8 cellular contexts compared by ENCODE assay signal in genomic region chr5:108748354-108749129, GRCh38. TPM values are rescaled to one million over a fixed set of nuclear protein-coding genes. Genes with fewer than 3 reads are reported as not detected.
DNase-seq lines count a peak whose midpoint lies in the region; ATAC-seq and TF ChIP-seq lines count a peak whose summit lies in the region.

No MANE protein-coding gene starts in this region.

- no peak overlapping the region for H2BK20ac ChIP-seq in IMR-90 (ENCODE audit: low read depth, low read length)

- peak overlapping the region; percentile 88 for H3K4me3 Mint-ChIP-seq in activated T-cell treated with anti-CD3 and anti-CD28 coated beads, Interleukin-2, amount 50 U/mL, for 4 hours

- H4K8ac ChIP-seq in IMR-90 (ENCODE audit: low read depth in 2 of 2, low read length in 2 of 2), result peak overlapping the region; percentile 62 to 92

- H3K9ac ChIP-seq in IMR-90 (ENCODE audit: low read depth, low read length) (peak overlapping the region; percentile 93), mucosa of stomach (ENCODE audit: low read length) (peak overlapping the region; percentile 96)

- peaks cover 0 to 25% of the 10 kb centered on the region in 2 experiments for H3K79me1 ChIP-seq in IMR-90 (ENCODE audit: low read depth in 1 of 2, low read length in 2 of 2)

- peak overlapping the region; percentile 95 for H3K14ac ChIP-seq in IMR-90 (replicated peaks; ENCODE audit: low read depth, low read length)

- peak overlapping the region; percentile 97 for H3K56ac ChIP-seq in IMR-90 (ENCODE audit: extremely low read depth, insufficient read depth, low read length)

- H4K91ac ChIP-seq in IMR-90 (ENCODE audit: insufficient read depth, low read depth, low read length), result peak overlapping the region; percentile 82

- POLR2A ChIA-PET in IMR-90 (lab: Charles Lee; ENCODE audit: unreplicated experiment), result interaction anchor here (0.6 to 1.3 kb wide), 3 partner anchors 17 to 20 kb away, joined by 4 to 14 read pairs (median 5); no protein-coding TSS in a partner anchor

- DNase-seq in DMS153 treated with DMSO at 0.1 percent for 48 hours (lab: John Stamatoyannopoulos, UW; ENCODE audit: unreplicated experiment) (peak; percentile 64), IMR-90 (peak; percentile 99), OCI-M2 (lab: John Stamatoyannopoulos, UW; ENCODE audit: unreplicated experiment) (peak; percentile 56)
- DNase-seq in activated T-cell treated with anti-CD3 and anti-CD28 coated beads, Interleukin-2, amount 50 U/mL, for 4 hours, result peak; percentile 96
- peak; percentile 91 to 94 for DNase-seq in stimulated activated CD8-positive, alpha-beta memory T cell treated with anti-CD3 and anti-CD28 coated beads, Interleukin-7, amount 100 ng/mL, for 1 hour (ENCODE audit: low read depth in 2 of 2)

- in situ Hi-C loops in IMR-90 (cut with MboI; ENCODE audit: low sequenced_read_pairs), result no loop called here

- no peak overlapping the region for H2AK5ac ChIP-seq in IMR-90 (ENCODE audit: low read depth, low read length)

- 0% methylated on average over 11 of the region's 72 CpGs; no CpG with 5 or more reads in 1 of the 2 experiments for WGBS in IMR-90 (ENCODE audit: extremely low coverage in 2 of 2, insufficient read length in 1 of 2), 2 experiments
- 0 to 1% methylated on average over 59 to 72 of the region's 72 CpGs for WGBS in esophagus, 2 donors

- peak; percentile 98 for ATAC-seq in GM21528 (IDR thresholded peaks at IDR 0.05; ENCODE audit: low FRiP score, unreplicated experiment)
- ATAC-seq in IMR-90 (ENCODE audit: low read depth), result peak; percentile 95
- peak; percentile 96 to 97 for ATAC-seq in activated T-cell treated with anti-CD3 and anti-CD28 coated beads, Interleukin-2, amount 50 U/mL, for 4 hours

- H2BK15ac ChIP-seq in IMR-90 (ENCODE audit: low read depth, low read length), result no peak overlapping the region

- dilution Hi-C loops in IMR-90 (cut with HindIII; ENCODE audit: low sequenced_read_pairs, unreplicated experiment), result no loop called here

- H3K4me3 ChIP-seq in IMR-90 (ENCODE audit: insufficient read depth, low read depth, low read length) (peak overlapping the region; percentile 83), esophagus (ENCODE audit: low read depth in 1 of 2, low read length in 2 of 2) (peak overlapping the region; percentile 69 to 87), mucosa of stomach (ENCODE audit: low read length) (peak overlapping the region; percentile 60)

- no peaks in the 10 kb centered on the region for H3K36me3 ChIP-seq in IMR-90 (ENCODE audit: control insufficient read depth, insufficient read depth, low read length)
- H3K36me3 ChIP-seq in esophagus (ENCODE audit: control insufficient read depth in 2 of 2, insufficient read depth in 2 of 2, low read length in 1 of 2), result no peaks in the 10 kb centered on the region
- no peaks in the 10 kb centered on the region for H3K36me3 ChIP-seq in mucosa of stomach (ENCODE audit: control insufficient read depth, insufficient read depth, low read length)

- H3K18ac ChIP-seq in IMR-90 (ENCODE audit: low read depth, low read length), result peak overlapping the region; percentile 82; the same call in 1 of the 2 replicates

- H3K27me3 Mint-ChIP-seq in activated T-cell treated with anti-CD3 and anti-CD28 coated beads, Interleukin-2, amount 50 U/mL, for 4 hours (ENCODE audit: low read depth), result peaks cover 2% of the 10 kb centered on the region

- peak overlapping the region; percentile 95 for H2BK5ac ChIP-seq in IMR-90 (ENCODE audit: low read depth, low read length, poor library complexity, severe bottlenecking)

- CTCF ChIA-PET in IMR-90 (lab: Yijun Ruan, JAX), result interaction anchor here (0.5 to 0.6 kb wide), 2 partner anchors 19 to 628 kb away, joined by 3 read pairs; no protein-coding TSS in a partner anchor

- H3K9me3 Mint-ChIP-seq in activated T-cell treated with anti-CD3 and anti-CD28 coated beads, Interleukin-2, amount 50 U/mL, for 4 hours, result no peaks in the 10 kb centered on the region

- no peaks in the 10 kb centered on the region for H3K9me1 ChIP-seq in IMR-90 (ENCODE audit: insufficient read depth, low read length)

- TF ChIP-seq CTCF in IMR-90 (conservative IDR thresholded peaks at IDR 0.05; ENCODE audit: low read depth, low read length), result 0 out of 2 replicates have a peak, but pooled peaks have one; percentile 10

- H3K4me1 Mint-ChIP-seq in activated T-cell treated with anti-CD3 and anti-CD28 coated beads, Interleukin-2, amount 50 U/mL, for 4 hours (ENCODE audit: low read depth), result peaks cover 19% of the 10 kb centered on the region

- H3K9me3 ChIP-seq in IMR-90 (ENCODE audit: control insufficient read depth, insufficient read depth, low read length) (no peaks in the 10 kb centered on the region), esophagus (ENCODE audit: control insufficient read depth in 2 of 2, insufficient read depth in 1 of 2, low read depth in 1 of 2, low read length in 1 of 2) (no peaks in the 10 kb centered on the region), mucosa of stomach (ENCODE audit: control insufficient read depth, low read length) (no peaks in the 10 kb centered on the region)

- H3K27ac ChIP-seq in IMR-90 (ENCODE audit: insufficient read depth, low read length) (peak overlapping the region; percentile 91), esophagus (ENCODE audit: low read depth in 2 of 2, low read length in 1 of 2) (peak overlapping the region; percentile 93 to 99)

- no TSS peak for BruUV-seq in IMR-90 (replicated peaks; lab: Mats Ljungman, UMichigan)

- no peaks in the 10 kb centered on the region for H4K20me1 ChIP-seq in IMR-90 (ENCODE audit: insufficient read depth, low read length)

- H4K5ac ChIP-seq in IMR-90 (ENCODE audit: low read depth, low read length), result peak overlapping the region; percentile 33; the same call in 1 of the 2 replicates

- no peaks in the 10 kb centered on the region for H3K36me3 Mint-ChIP-seq in activated T-cell treated with anti-CD3 and anti-CD28 coated beads, Interleukin-2, amount 50 U/mL, for 4 hours (ENCODE audit: insufficient read depth)

- peak overlapping the region; percentile 88 for H2BK120ac ChIP-seq in IMR-90 (ENCODE audit: low read depth, low read length)

- H2AK9ac ChIP-seq in IMR-90 (replicated peaks; ENCODE audit: low read depth, low read length, poor library complexity), result peak overlapping the region; percentile 96

- H3K4ac ChIP-seq in IMR-90 (ENCODE audit: low read depth, low read length), result peak overlapping the region; percentile 95

- peak overlapping the region; percentile 100 for H3K4me2 ChIP-seq in IMR-90 (ENCODE audit: low read depth, low read length)

- H2AFZ ChIP-seq in IMR-90 (replicated peaks; ENCODE audit: low read length, poor library complexity), result peak overlapping the region; percentile 98

- peak overlapping the region; percentile 91 for H3K23ac ChIP-seq in IMR-90 (ENCODE audit: low read depth, low read length)

- no peaks in the 10 kb centered on the region for H3K27me3 ChIP-seq in IMR-90 (ENCODE audit: control insufficient read depth, insufficient read depth, low read length)
- no peaks in the 10 kb centered on the region for H3K27me3 ChIP-seq in esophagus (ENCODE audit: control insufficient read depth in 1 of 2, insufficient read depth in 2 of 2, low read length in 2 of 2)
- H3K27me3 ChIP-seq in mucosa of stomach (ENCODE audit: control insufficient read depth, insufficient read depth, low read length), result no peaks in the 10 kb centered on the region

- peak; percentile 18 for TF ChIP-seq RAD21 in IMR-90 (IDR thresholded peaks at IDR 0.05; ENCODE audit: low read length)

- no peaks in the 10 kb centered on the region for H3K4me1 ChIP-seq in IMR-90 (ENCODE audit: control insufficient read depth, insufficient read depth, low read length)
- H3K4me1 ChIP-seq in esophagus (ENCODE audit: control insufficient read depth in 2 of 2, insufficient read depth in 2 of 2, low read length in 1 of 2), result no peaks in the 10 kb centered on the region
- H3K4me1 ChIP-seq in mucosa of stomach (ENCODE audit: control insufficient read depth, insufficient read depth, low read length), result no peaks in the 10 kb centered on the region

- intact Hi-C loops in IMR-90 (cut with micrococcal nuclease), result loop anchor here (1.0 to 10.0 kb wide), 8 partner anchors 54 to 936 kb away; partner anchors contain the start of gene MAN2A1

- peak; percentile 98 for TF ChIP-seq POLR2A in IMR-90 (IDR thresholded peaks at IDR 0.05; ENCODE audit: low read depth, low read length)

TF ChIP-seq in IMR-90, 13 proteins besides CTCF, POLR2A, EP300 and RAD21 (continues in another document):
- TF ChIP-seq USF2 (IDR thresholded peaks at IDR 0.05; ENCODE audit: low read depth, low read length), result peak; percentile 99
- TF ChIP-seq CHD1 (IDR thresholded peaks at IDR 0.05; ENCODE audit: low read depth, low read length), result peak; percentile 69; the same call in 1 of the 2 replicates
- TF ChIP-seq MAZ (IDR thresholded peaks at IDR 0.05; ENCODE audit: borderline replicate concordance, low read depth, low read length), result peak; percentile 96
- peak; percentile 1; the same call in 1 of the 2 replicates for TF ChIP-seq BHLHE40 (IDR thresholded peaks at IDR 0.05; ENCODE audit: low read depth, low read length)
- peak; percentile 58; the same call in 1 of the 2 replicates for TF ChIP-seq FOS (IDR thresholded peaks at IDR 0.05; ENCODE audit: low read depth, low read length)
- TF ChIP-seq RFX5 (IDR thresholded peaks at IDR 0.05; ENCODE audit: low read depth, low read length), result 0 out of 2 replicates have a peak, but pooled peaks have one; percentile 26
- TF ChIP-seq RCOR1 (IDR thresholded peaks at IDR 0.05; ENCODE audit: insufficient replicate concordance, low read length), result no peak
- peak; percentile 60; the same call in 1 of the 2 replicates for TF ChIP-seq MXI1 (IDR thresholded peaks at IDR 0.05; ENCODE audit: borderline replicate concordance, low read depth, low read length)

RNA-seq across cellular contexts. Expression of gene FER, which starts 0.8 kb away (rescaled TPM):
- 32.4 and 39.2 TPM in 2 replicates for total RNA-seq in IMR-90 (2012; rRNA removed)
- polyA plus RNA-seq in IMR-90 (2012; rRNA removed) (2.6 and 3.5 TPM in 2 replicates), esophagus (1 to 10 TPM; 3.2 to 5.1 TPM)
- polyA plus RNA-seq in IMR-90 (2012; cell fraction: cytosol; rRNA removed), result 0.36 and 1.5 TPM in 2 replicates
- polyA plus RNA-seq in IMR-90 (2012; cell fraction: nucleus; rRNA removed; ENCODE audit: low replicate concordance), result 0.65 and 7.8 TPM in 2 replicates
- total RNA-seq in activated T-cell treated with anti-CD3 and anti-CD28 coated beads, Interleukin-2, amount 50 U/mL, for 4 hours, result 1 to 10 TPM; 5.1 to 7.4 (median 7.3) TPM

Comparison
In these comparisons a context has a peak if more than half of its experiments do, and no peak if none do; other contexts are left out.
1. Peak in every context shown above with its lines: DNase-seq, ATAC-seq, H3K4me3 ChIP-seq and H3K27ac ChIP-seq.